16 cellular contexts compared by ENCODE assay signal in genomic region chr5:23084815-23085214, GRCh38.
A peak's percentile ranks its signal among the peaks of the same experiment; 100 is the strongest.
DNase-seq lines count a peak whose midpoint lies in the region; ATAC-seq, FAIRE-seq and TF ChIP-seq lines count a peak whose summit lies in the region.
"Had no signal": no experiment of that assay in that cellular context is flagged by ENCODE, and none has a peak within 500 bp of the region (broad histone marks: within the 10 kb centered on the region; RNA-seq: fewer than 3 reads in every experiment).

No MANE protein-coding gene starts in this region.

- no peak overlapping the region for H3K27ac Mint-ChIP-seq in immature natural killer cell
- H3K27ac Mint-ChIP-seq: activated CD4-positive, alpha-beta T cell treated with anti-CD3 and anti-CD28 coated beads, Interleukin-2, amount 10 ng/mL, durations not matched to agents 7 days and 5 days; IgD-negative memory B cell had no signal

- H3K36me3 Mint-ChIP-seq in immature natural killer cell = peaks cover 0 to 3% (median 0%) of the 10 kb centered on the region in 3 donors

- H3K9me3 ChIP-seq in SU-DHL-6 (ENCODE audit: insufficient read depth, low read length) = 0 out of 2 replicates have a peak, but pooled peaks cover 3% of the 10 kb centered on the region
- H3K9me3 ChIP-seq: pancreas had no signal

- H3K9me3 Mint-ChIP-seq in immature natural killer cell = peaks cover 7 to 48% (median 25%) of the 10 kb centered on the region in 6 donors
- H3K9me3 Mint-ChIP-seq: activated CD4-positive, alpha-beta T cell treated with anti-CD3 and anti-CD28 coated beads, Interleukin-2, amount 10 ng/mL, durations not matched to agents 7 days and 5 days had no signal

- H3K79me2 ChIP-seq in SU-DHL-6 (ENCODE audit: insufficient read depth, low read length) = no peaks in the 10 kb centered on the region

- no peak for TF ChIP-seq POLR2A in H54 (IDR thresholded peaks at IDR 0.05; ENCODE audit: low read depth, low read length)

- DNase-seq in DMS 273 (lab: John Stamatoyannopoulos, UW; ENCODE audit: unreplicated experiment) (peak; percentile 87), H54 (ENCODE audit: insufficient read length, low spot score) (no peak), NCI-H1092 (lab: John Stamatoyannopoulos, UW) (peak; percentile 4), 8988T (no peak), retina (no peak), immature natural killer cell (no peak)
- DNase-seq: activated CD4-positive, alpha-beta T cell treated with anti-CD3 and anti-CD28 coated beads, Interleukin-2, amount 10 ng/mL, durations not matched to agents 7 days and 5 days; activated gamma-delta T cell; hippocampal formation; NCI-H526 treated with DMSO at 0.1 percent for 48 hours; pancreas had no signal

- H3K36me3 ChIP-seq in SU-DHL-6 (ENCODE audit: low read length) = 0 out of 2 replicates have a peak, but pooled peaks cover 2% of the 10 kb centered on the region
- H3K36me3 ChIP-seq: pancreas had no signal

- TF ChIP-seq CTCF in SU-DHL-6 (IDR thresholded peaks at IDR 0.05; ENCODE audit: insufficient read depth, low read length, poor library complexity, severe bottlenecking) = no peak

- H3K4me2 ChIP-seq in SU-DHL-6 (ENCODE audit: low read depth, low read length, poor library complexity, severe bottlenecking) = peak overlapping the region; percentile 35

- H3K27ac ChIP-seq in SU-DHL-6 (ENCODE audit: low read depth, low read length) = no peak overlapping the region
- H3K27ac ChIP-seq: pancreas, SK-N-MC had no signal

- H2AFZ ChIP-seq in SU-DHL-6 (ENCODE audit: low read depth, low read length, severe bottlenecking) = peak overlapping the region; percentile 79

- H3K4me3 Mint-ChIP-seq in immature natural killer cell = no peak overlapping the region
- H3K4me3 Mint-ChIP-seq: activated CD4-positive, alpha-beta T cell treated with anti-CD3 and anti-CD28 coated beads, Interleukin-2, amount 10 ng/mL, durations not matched to agents 7 days and 5 days; IgD-negative memory B cell had no signal

- no peak for ATAC-seq in HG03342 (IDR thresholded peaks at IDR 0.05; ENCODE audit: unreplicated experiment)
- ATAC-seq: pancreas had no signal

- H3K4me3 ChIP-seq in SU-DHL-6 (ENCODE audit: insufficient read depth, low read length, poor library complexity, severe bottlenecking) = no peak overlapping the region
- H3K4me3 ChIP-seq: pancreas, SK-N-MC had no signal

- peak; percentile 15 for FAIRE-seq in H54 (lab: Jason Lieb, UNC)
- FAIRE-seq: endothelial cell of umbilical vein, pancreas had no signal

- H3K9ac ChIP-seq in SU-DHL-6 (ENCODE audit: low read length) = no peak overlapping the region

- H3K27me3 Mint-ChIP-seq in immature natural killer cell (ENCODE audit: low read depth in 3 of 3) = peaks cover 0 to 2% (median 0%) of the 10 kb centered on the region in 3 donors
- H3K27me3 Mint-ChIP-seq: activated CD4-positive, alpha-beta T cell treated with anti-CD3 and anti-CD28 coated beads, Interleukin-2, amount 10 ng/mL, durations not matched to agents 7 days and 5 days; IgD-negative memory B cell had no signal

- no peaks in the 10 kb centered on the region for H3K4me1 Mint-ChIP-seq in immature natural killer cell
- H3K4me1 Mint-ChIP-seq: activated CD4-positive, alpha-beta T cell treated with anti-CD3 and anti-CD28 coated beads, Interleukin-2, amount 10 ng/mL, durations not matched to agents 7 days and 5 days had no signal

- no peaks in the 10 kb centered on the region for H4K20me1 ChIP-seq in SU-DHL-6 (ENCODE audit: low read depth, low read length)

- H3K27me3 ChIP-seq in SU-DHL-6 (ENCODE audit: low read length) = no peaks in the 10 kb centered on the region
- H3K27me3 ChIP-seq: pancreas had no signal

- no peaks in the 10 kb centered on the region for H3K9me2 ChIP-seq in SU-DHL-6 (replicated peaks; ENCODE audit: insufficient read depth, low read length)

- H3F3A ChIP-seq in SU-DHL-6 (ENCODE audit: insufficient read depth) = no peaks in the 10 kb centered on the region

Comparison
In these comparisons a context has a peak if more than half of its experiments do, and no peak if none do; other contexts are left out.
1. DNase-seq: peak in DMS 273 (single experiment) and NCI-H1092 (single experiment); none in H54 (single experiment), 8988T (single experiment), retina (single experiment) and immature natural killer cell (0 of 3).